ENCODE assay signal across 13 cellular contexts in genomic region chr12:104493504-104493903, GRCh38. TPM values are rescaled to one million over a fixed set of nuclear protein-coding genes. Genes with fewer than 3 reads are reported as not detected.
A peak's percentile ranks its signal among the peaks of the same experiment; 100 is the strongest.
DNase-seq lines count a peak whose midpoint lies in the region; ATAC-seq and TF ChIP-seq lines count a peak whose summit lies in the region.
"Had no signal": no experiment of that assay in that cellular context is flagged by ENCODE, and none has a peak within 500 bp of the region (broad histone marks: within the 10 kb centered on the region; RNA-seq: fewer than 3 reads in every experiment).

No MANE protein-coding gene starts in this region.

- ATAC-seq in right cardiac atrium: no peak
- no peak for ATAC-seq in activated CD8-positive, alpha-beta T cell treated with anti-CD3 and anti-CD28 coated beads for 36 hours

- H4K91ac ChIP-seq in mesenchymal stem cell (ENCODE audit: low read length): no peak overlapping the region

- H3K9me3 ChIP-seq in left ventricle myocardium inferior (replicated peaks): no peaks in the 10 kb centered on the region
- no peaks in the 10 kb centered on the region for H3K9me3 ChIP-seq in right cardiac atrium (ENCODE audit: control insufficient read depth, low read length)
- H3K9me3 ChIP-seq in mesenchymal stem cell (ENCODE audit: control insufficient read depth, low read length): no peaks in the 10 kb centered on the region
- H3K9me3 ChIP-seq: BE2C, pancreas had no signal

- H2AFZ ChIP-seq in mesenchymal stem cell (ENCODE audit: low read depth, low read length): no peak overlapping the region

- H3K4me1 ChIP-seq in left ventricle myocardium inferior (peaks cover 21% of the 10 kb centered on the region), right cardiac atrium (ENCODE audit: control insufficient read depth, insufficient read depth, low read length) (peaks cover 9% of the 10 kb centered on the region), mesenchymal stem cell (ENCODE audit: control insufficient read depth, insufficient read depth, low read depth, low read length) (no peaks in the 10 kb centered on the region)

- H3K27ac Mint-ChIP-seq in activated CD8-positive, alpha-beta T cell treated with anti-CD3 and anti-CD28 coated beads for 36 hours: peak overlapping the region; percentile 84

- H2BK120ac ChIP-seq in mesenchymal stem cell (ENCODE audit: low read depth, low read length): no peak overlapping the region

- H3K27me3 Mint-ChIP-seq in activated CD8-positive, alpha-beta T cell treated with anti-CD3 and anti-CD28 coated beads for 36 hours: no peaks in the 10 kb centered on the region

- H4K8ac ChIP-seq in mesenchymal stem cell (ENCODE audit: low read length): no peak overlapping the region

- no peaks in the 10 kb centered on the region for H3K79me1 ChIP-seq in mesenchymal stem cell (replicated peaks; ENCODE audit: low read length, poor library complexity, severe bottlenecking)

- no peak overlapping the region for H2BK15ac ChIP-seq in mesenchymal stem cell (ENCODE audit: low read depth, poor library complexity, severe bottlenecking)

- H2BK12ac ChIP-seq in mesenchymal stem cell (ENCODE audit: low read length in 2 of 2): no peak overlapping the region

- no peak overlapping the region for H2BK5ac ChIP-seq in mesenchymal stem cell (ENCODE audit: low read depth, low read length, poor library complexity, severe bottlenecking)

- peaks cover 15% of the 10 kb centered on the region for H3K36me3 Mint-ChIP-seq in activated CD8-positive, alpha-beta T cell treated with anti-CD3 and anti-CD28 coated beads for 36 hours (ENCODE audit: low read depth)

- H3K23ac ChIP-seq in mesenchymal stem cell (ENCODE audit: low read length in 2 of 2): no peak overlapping the region

- H3K27ac ChIP-seq in left ventricle myocardium inferior (replicated peaks): peak overlapping the region; percentile 61
- no peak overlapping the region for H3K27ac ChIP-seq in right cardiac atrium (ENCODE audit: low read length)
- H3K27ac ChIP-seq in mesenchymal stem cell (ENCODE audit: low read length, poor library complexity, severe bottlenecking): no peak overlapping the region

- no peak overlapping the region for H3K4ac ChIP-seq in mesenchymal stem cell (ENCODE audit: low read depth in 1 of 2, low read length in 2 of 2)

- H3K9me3 Mint-ChIP-seq in activated CD8-positive, alpha-beta T cell treated with anti-CD3 and anti-CD28 coated beads for 36 hours: no peaks in the 10 kb centered on the region

- no peak overlapping the region for H3K14ac ChIP-seq in mesenchymal stem cell (ENCODE audit: low read length in 2 of 2)

- no peak overlapping the region for H3K4me2 ChIP-seq in mesenchymal stem cell (ENCODE audit: low read length, poor library complexity, severe bottlenecking)

- CTCF ChIA-PET in activated CD8-positive, alpha-beta T cell treated with anti-CD3 and anti-CD28 coated beads for 36 hours (lab: Charles Lee): interaction anchor here (0.9 to 1.2 kb wide), 2 partner anchors 15 to 76 kb away, joined by 3 read pairs; no protein-coding TSS in a partner anchor

- TF ChIP-seq CTCF in left ventricle myocardium inferior (IDR thresholded peaks at IDR 0.05; ENCODE audit: borderline replicate concordance): no peak
- no peak for TF ChIP-seq CTCF in activated CD8-positive, alpha-beta T cell treated with anti-CD3 and anti-CD28 coated beads for 36 hours (IDR thresholded peaks at IDR 0.05)

- no peak overlapping the region for H3K18ac ChIP-seq in mesenchymal stem cell (ENCODE audit: low read depth in 1 of 2, low read length in 2 of 2)

- H3K4me1 Mint-ChIP-seq in activated CD8-positive, alpha-beta T cell treated with anti-CD3 and anti-CD28 coated beads for 36 hours (ENCODE audit: low read depth): peaks cover 76% of the 10 kb centered on the region

- H3K9ac ChIP-seq in mesenchymal stem cell (ENCODE audit: low read length): peak overlapping the region; percentile 84

- no peak overlapping the region for H3K4me3 Mint-ChIP-seq in activated CD8-positive, alpha-beta T cell treated with anti-CD3 and anti-CD28 coated beads for 36 hours

- H2AK5ac ChIP-seq in mesenchymal stem cell (ENCODE audit: low read length, severe bottlenecking): no peak overlapping the region

- no peaks in the 10 kb centered on the region for H3K27me3 ChIP-seq in left ventricle myocardium inferior (ENCODE audit: low read depth)
- no peaks in the 10 kb centered on the region for H3K27me3 ChIP-seq in right cardiac atrium (ENCODE audit: control insufficient read depth, insufficient read depth)
- no peaks in the 10 kb centered on the region for H3K27me3 ChIP-seq in mesenchymal stem cell (ENCODE audit: control insufficient read depth in 1 of 2, insufficient read depth in 1 of 2, low read length in 2 of 2)
- H3K27me3 ChIP-seq: BE2C, pancreas had no signal

- DNase-seq in left ventricle myocardium inferior: no peak
- no peak for DNase-seq in right cardiac atrium
- no peak for DNase-seq in activated CD8-positive, alpha-beta T cell treated with anti-CD3 and anti-CD28 coated beads for 36 hours
- no peak for DNase-seq in mesenchymal stem cell
- DNase-seq in NCI-H2227 (lab: John Stamatoyannopoulos, UW; ENCODE audit: unreplicated experiment): no peak
- DNase-seq in T1000 (lab: John Stamatoyannopoulos, UW): no peak
- no peak for DNase-seq in 8988T
- no peak for DNase-seq in hypothalamus (lab: John Stamatoyannopoulos, UW)
- DNase-seq: BE2C; EL; NCI-H2029; pancreas; stimulated activated CD4-positive, alpha-beta T cell treated with anti-CD3 and anti-CD28 coated beads, Interleukin-12 subunit alpha, Interleukin-12 subunit beta, amount 100 ng/mL, for 4 hours had no signal

- H3K36me3 ChIP-seq in left ventricle myocardium inferior (no peaks in the 10 kb centered on the region), mesenchymal stem cell (ENCODE audit: control insufficient read depth in 1 of 2, insufficient read depth in 2 of 2, low read depth in 1 of 2, low read length in 2 of 2) (no peaks in the 10 kb centered on the region)
- H3K36me3 ChIP-seq: BE2C, pancreas had no signal

- 98% methylated on average over 7 of the region's 7 CpGs for WGBS in right cardiac atrium
- WGBS in mesenchymal stem cell: 99% methylated on average over 7 of the region's 7 CpGs

- intact Hi-C loops in left ventricle myocardium inferior (cut with micrococcal nuclease): no loop called here
- intact Hi-C loops in right cardiac atrium (cut with DNase I): no loop called here
- intact Hi-C loops in activated CD8-positive, alpha-beta T cell treated with anti-CD3 and anti-CD28 coated beads for 36 hours (cut with micrococcal nuclease): loop anchor here (5.0 kb wide), 1 partner anchor 36 kb away; the partner anchor contains the start of gene CHST11

- H3K4me3 ChIP-seq in left ventricle myocardium inferior (no peak overlapping the region), right cardiac atrium (ENCODE audit: low read length) (no peak overlapping the region), mesenchymal stem cell (ENCODE audit: insufficient read depth in 1 of 2, low read depth in 1 of 2, low read length in 2 of 2) (no peak overlapping the region)
- H3K4me3 ChIP-seq: pancreas had no signal

- POLR2A ChIA-PET in activated CD8-positive, alpha-beta T cell treated with anti-CD3 and anti-CD28 coated beads for 36 hours (lab: Charles Lee): interaction anchor here (1.0 to 4.1 kb wide), 5 partner anchors 12 to 35 kb away, joined by 3 to 21 read pairs (median 4); no protein-coding TSS in a partner anchor

RNA-seq across cellular contexts. Expression of gene CHST11, which starts 36.8 kb away (rescaled TPM):
- 6.0 TPM for total RNA-seq in left ventricle myocardium inferior
- total RNA-seq in right cardiac atrium: 10 to 100 TPM in 2 of 4 donors, 1 to 10 TPM in 2; 7.2 to 11.8 (median 10.5) TPM
- polyA plus RNA-seq in right cardiac atrium: 3.1 TPM
- 10 to 100 TPM; 30.9 to 33.9 TPM for total RNA-seq in activated CD8-positive, alpha-beta T cell treated with anti-CD3 and anti-CD28 coated beads for 36 hours
- polyA plus RNA-seq in mesenchymal stem cell (2013, experiment 1 of 2): 17.4 TPM
- 16.4 TPM for polyA plus RNA-seq in mesenchymal stem cell (2013, experiment 2 of 2)
